8 cellular contexts compared by ENCODE assay signal in genomic region chr4:121764702-121765367, GRCh38. TPM values are rescaled to one million over a fixed set of nuclear protein-coding genes. Genes with fewer than 3 reads are reported as not detected.
DNase-seq lines count a peak whose midpoint lies in the region; ATAC-seq lines count a peak whose summit lies in the region.

TSS of gene SMIM43 (minus strand) at chr4:121765164. CDS start at chr4:121765105, 59 bp downstream.

- peaks cover 0 to 2% (median 0%) of the 10 kb centered on the region in 8 donors for H3K9me3 Mint-ChIP-seq in CD4-positive, alpha-beta memory T cell
- no peaks in the 10 kb centered on the region for H3K9me3 Mint-ChIP-seq in effector memory CD8-positive, alpha-beta T cell
- no peaks in the 10 kb centered on the region for H3K9me3 Mint-ChIP-seq in naive thymus-derived CD8-positive, alpha-beta T cell

- H3K4me1 Mint-ChIP-seq in CD4-positive, alpha-beta memory T cell, result peaks cover 4 to 13% (median 10%) of the 10 kb centered on the region in 4 donors
- H3K4me1 Mint-ChIP-seq in effector memory CD8-positive, alpha-beta T cell (ENCODE audit: low read depth in 2 of 2), result peaks cover 0 to 7% of the 10 kb centered on the region in 2 donors
- H3K4me1 Mint-ChIP-seq in naive thymus-derived CD8-positive, alpha-beta T cell, result peaks cover 3 to 10% (median 7%) of the 10 kb centered on the region in 4 donors

- H3K27me3 ChIP-seq in CD4-positive, alpha-beta memory T cell (ENCODE audit: insufficient read depth, low read length), result peaks cover 23% of the 10 kb centered on the region

- DNase-seq in CD4-positive, alpha-beta memory T cell, result no peak
- DNase-seq in M059J (ENCODE audit: low read depth), result peak; percentile 8
- no peak for DNase-seq in effector memory CD8-positive, alpha-beta T cell
- no peak for DNase-seq in naive thymus-derived CD8-positive, alpha-beta T cell
- no peak for DNase-seq in SK-N-DZ (ENCODE audit: low spot score)
- no peak for DNase-seq in NCI-H146 (lab: John Stamatoyannopoulos, UW)

- H3K4me3 Mint-ChIP-seq in CD4-positive, alpha-beta memory T cell, result peak within 1 kb of the TSS; percentile 10 to 75 (median 39)
- H3K4me3 Mint-ChIP-seq in effector memory CD8-positive, alpha-beta T cell, result peak within 1 kb of the TSS; percentile 75 to 81
- peak within 1 kb of the TSS in 9 of 10 donors; percentile 20 to 74 (median 51) for H3K4me3 Mint-ChIP-seq in naive thymus-derived CD8-positive, alpha-beta T cell

- H3K27ac Mint-ChIP-seq in CD4-positive, alpha-beta memory T cell, result no peak within 1 kb of the TSS
- no peak within 1 kb of the TSS for H3K27ac Mint-ChIP-seq in effector memory CD8-positive, alpha-beta T cell
- peak within 1 kb of the TSS in 1 of 10 donors; percentile 54 for H3K27ac Mint-ChIP-seq in naive thymus-derived CD8-positive, alpha-beta T cell

- no peaks in the 10 kb centered on the region for H3K36me3 ChIP-seq in CD4-positive, alpha-beta memory T cell (ENCODE audit: insufficient read depth, low read length)

- no peak within 1 kb of the TSS for H3K4me3 ChIP-seq in CD4-positive, alpha-beta memory T cell (ENCODE audit: low read length in 2 of 2)

- CTCF ChIA-PET in CD4-positive, alpha-beta memory T cell (lab: Charles Lee; ENCODE audit: partially characterized antibody), result no interaction called here

- ATAC-seq in effector memory CD8-positive, alpha-beta T cell (replicated peaks), result peak; percentile 29
- ATAC-seq in naive thymus-derived CD8-positive, alpha-beta T cell, result no peak
- ATAC-seq in GM18498 (IDR thresholded peaks at IDR 0.05; ENCODE audit: unreplicated experiment) (no peak), HG02623 (IDR thresholded peaks at IDR 0.05; ENCODE audit: unreplicated experiment) (no peak)

- POLR2A ChIA-PET in CD4-positive, alpha-beta memory T cell (lab: Charles Lee; ENCODE audit: partially characterized antibody), result no interaction called here
- POLR2A ChIA-PET in naive thymus-derived CD8-positive, alpha-beta T cell (lab: Charles Lee), result no interaction called here

- no peaks in the 10 kb centered on the region for H3K36me3 Mint-ChIP-seq in CD4-positive, alpha-beta memory T cell
- H3K36me3 Mint-ChIP-seq in effector memory CD8-positive, alpha-beta T cell (ENCODE audit: insufficient read depth), result no peaks in the 10 kb centered on the region
- H3K36me3 Mint-ChIP-seq in naive thymus-derived CD8-positive, alpha-beta T cell, result peaks cover 0 to 3% (median 0%) of the 10 kb centered on the region in 3 donors

- H3K27ac ChIP-seq in CD4-positive, alpha-beta memory T cell (ENCODE audit: low read depth, low read length), result no peak within 1 kb of the TSS

- no peaks in the 10 kb centered on the region for H3K4me1 ChIP-seq in CD4-positive, alpha-beta memory T cell (ENCODE audit: insufficient read depth, low read length)

- H3K9me3 ChIP-seq in CD4-positive, alpha-beta memory T cell (ENCODE audit: control insufficient read depth in 1 of 2, low read length in 2 of 2), result no peaks in the 10 kb centered on the region

- intact Hi-C loops in CD4-positive, alpha-beta memory T cell (cut with micrococcal nuclease), result no loop called here

- peaks cover 34 to 37% of the 10 kb centered on the region in 2 donors for H3K27me3 Mint-ChIP-seq in CD4-positive, alpha-beta memory T cell
- H3K27me3 Mint-ChIP-seq in effector memory CD8-positive, alpha-beta T cell, result peaks cover 33 to 82% of the 10 kb centered on the region in 2 donors
- H3K27me3 Mint-ChIP-seq in naive thymus-derived CD8-positive, alpha-beta T cell, result peaks cover 39 to 74% (median 46%) of the 10 kb centered on the region in 5 donors

RNA-seq across cellular contexts. Expression of gene SMIM43, which starts in this region (rescaled TPM):
- total RNA-seq in CD4-positive, alpha-beta memory T cell, result not detected
- not detected for polyA plus RNA-seq in CD4-positive, alpha-beta memory T cell
- 1.3 and 1.4 TPM in 2 replicates for total RNA-seq in M059J (2014; rRNA removed; shearing (Covaris generic))
- not detected for total RNA-seq in naive thymus-derived CD8-positive, alpha-beta T cell
- polyA plus RNA-seq in naive thymus-derived CD8-positive, alpha-beta T cell, result not detected
- polyA plus RNA-seq in SK-N-DZ (2014; cell fraction: cytosol; rRNA removed), result not detected in 2 replicates
- polyA plus RNA-seq in SK-N-DZ (2014; cell fraction: nucleus; rRNA removed), result not detected in 2 replicates
